1 cellular context compared by ENCODE assay signal in the genomic region with DNA sequence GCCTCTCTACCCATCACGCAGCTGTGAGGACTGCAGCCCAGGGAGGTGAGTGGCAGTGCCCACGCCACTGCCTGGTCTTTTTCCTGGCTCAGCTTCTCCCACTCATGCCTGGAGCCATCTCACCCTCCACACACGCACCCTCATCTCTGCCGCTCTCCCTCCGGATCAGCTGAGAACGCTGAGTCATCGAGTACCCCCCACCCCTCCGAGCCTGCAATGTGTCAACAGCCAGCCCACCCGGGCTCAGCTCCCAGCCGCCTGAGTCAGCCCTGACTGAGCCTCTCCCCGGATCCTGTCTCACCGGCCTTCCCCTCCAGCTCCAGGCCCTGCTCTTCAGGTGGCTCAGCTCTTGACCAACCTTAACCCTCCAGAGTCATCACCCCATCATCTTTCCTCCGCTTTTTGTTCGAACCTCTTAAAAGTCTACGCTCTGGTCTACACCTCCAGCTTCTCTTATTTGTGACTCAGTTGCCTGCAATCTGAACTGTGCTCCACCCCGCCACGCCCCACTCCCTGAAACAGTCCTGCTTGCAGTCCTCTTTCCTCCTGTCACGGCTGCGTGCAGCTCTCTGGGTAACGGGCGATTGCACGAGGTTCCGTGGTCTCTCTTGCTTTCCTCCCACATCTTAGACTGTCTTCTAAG.
TF ChIP-seq lines count a peak whose summit lies in the region.

No MANE protein-coding gene starts in this region.

TF ChIP-seq in K562, 482 proteins besides CTCF, POLR2A, EP300 and RAD21 (continued from another document):
- TF ChIP-seq ZNF644 (tag; IDR thresholded peaks at IDR 0.05; ENCODE audit: low read depth) (no peak), MAFG (tag; conservative IDR thresholded peaks at IDR 0.05) (peak; percentile 91), NRF1 (conservative IDR thresholded peaks at IDR 0.05 in 1 of 2, IDR thresholded peaks at IDR 0.05 in 1 of 2) (0 out of 4 replicates have a peak, but pooled peaks of 1 of the 2 experiments have one; percentile 13), NCOR1 (IDR thresholded peaks at IDR 0.05) (peak; percentile 13; the same call in 1 of the 2 replicates), GABPB2 (CRISPR knock-in tag; conservative IDR thresholded peaks at IDR 0.05) (no peak), MBD2 (IDR thresholded peaks at IDR 0.05; ENCODE audit: borderline replicate concordance, low read depth) (no peak), HMG20A (CRISPR knock-in tag; conservative IDR thresholded peaks at IDR 0.05) (no peak), ARID2 (IDR thresholded peaks at IDR 0.05) (no peak), MTA1 (IDR thresholded peaks at IDR 0.05; ENCODE audit: borderline replicate concordance) (0 out of 2 replicates have a peak, but pooled peaks have one; percentile 23), EWSR1 (IDR thresholded peaks at IDR 0.05; ENCODE audit: borderline replicate concordance, low read depth, partially characterized antibody) (no peak), MYNN (IDR thresholded peaks at IDR 0.05) (peak; percentile 54; the same call in 1 of the 2 replicates), MYNN (CRISPR knock-in tag; IDR thresholded peaks at IDR 0.05) (no peak), SUPT5H (IDR thresholded peaks at IDR 0.05) (no peak), DACH1 (IDR thresholded peaks at IDR 0.05; ENCODE audit: partially characterized antibody) (peak; percentile 36), NFE2 (IDR thresholded peaks at IDR 0.05; ENCODE audit: low read depth) (peak; percentile 84), FOSL1 (tag; conservative IDR thresholded peaks at IDR 0.05) (peak; percentile 68), NEUROD1 (IDR thresholded peaks at IDR 0.05; ENCODE audit: borderline replicate concordance, low read depth, low read length, partially characterized antibody) (peak; percentile 45), C11orf30 (IDR thresholded peaks at IDR 0.05; ENCODE audit: low read depth) (peak; percentile 94), ZBTB1 (CRISPR knock-in tag; IDR thresholded peaks at IDR 0.05; ENCODE audit: borderline replicate concordance, low read depth) (no peak), EP400 (IDR thresholded peaks at IDR 0.05) (no peak), ARID1B (IDR thresholded peaks at IDR 0.05) (peak; percentile 78), BCL6 (CRISPR knock-in tag; IDR thresholded peaks at IDR 0.05) (no peak), MEF2A (IDR thresholded peaks at IDR 0.05; ENCODE audit: control insufficient read depth, low read depth, low read length) (no peak), FOXK2 (conservative IDR thresholded peaks at IDR 0.05 in 1 of 2, IDR thresholded peaks at IDR 0.05 in 1 of 2; ENCODE audit: low read depth in 2 of 2) (0 out of 4 replicates have a peak, but pooled peaks of 1 of the 2 experiments have one; percentile 39)
- TF ChIP-seq, protein P1, sequence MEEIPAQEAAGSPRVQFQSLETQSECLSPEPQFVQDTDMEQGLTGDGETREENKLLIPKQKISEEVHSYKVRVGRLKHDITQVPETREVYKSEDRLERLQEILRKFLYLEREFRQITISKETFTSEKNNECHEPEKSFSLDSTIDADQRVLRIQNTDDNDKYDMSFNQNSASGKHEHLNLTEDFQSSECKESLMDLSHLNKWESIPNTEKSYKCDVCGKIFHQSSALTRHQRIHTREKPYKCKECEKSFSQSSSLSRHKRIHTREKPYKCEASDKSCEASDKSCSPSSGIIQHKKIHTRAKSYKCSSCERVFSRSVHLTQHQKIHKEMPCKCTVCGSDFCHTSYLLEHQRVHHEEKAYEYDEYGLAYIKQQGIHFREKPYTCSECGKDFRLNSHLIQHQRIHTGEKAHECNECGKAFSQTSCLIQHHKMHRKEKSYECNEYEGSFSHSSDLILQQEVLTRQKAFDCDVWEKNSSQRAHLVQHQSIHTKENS (CRISPR knock-in tag; IDR thresholded peaks at IDR 0.05): no peak
- TF ChIP-seq, protein P2, sequence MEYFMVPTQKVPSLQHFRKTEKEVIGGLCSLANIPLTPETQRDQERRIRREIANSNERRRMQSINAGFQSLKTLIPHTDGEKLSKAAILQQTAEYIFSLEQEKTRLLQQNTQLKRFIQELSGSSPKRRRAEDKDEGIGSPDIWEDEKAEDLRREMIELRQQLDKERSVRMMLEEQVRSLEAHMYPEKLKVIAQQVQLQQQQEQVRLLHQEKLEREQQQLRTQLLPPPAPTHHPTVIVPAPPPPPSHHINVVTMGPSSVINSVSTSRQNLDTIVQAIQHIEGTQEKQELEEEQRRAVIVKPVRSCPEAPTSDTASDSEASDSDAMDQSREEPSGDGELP (CRISPR knock-in tag; IDR thresholded peaks at IDR 0.05; ENCODE audit: borderline replicate concordance): peak; percentile 83
- TF ChIP-seq, protein P3, sequence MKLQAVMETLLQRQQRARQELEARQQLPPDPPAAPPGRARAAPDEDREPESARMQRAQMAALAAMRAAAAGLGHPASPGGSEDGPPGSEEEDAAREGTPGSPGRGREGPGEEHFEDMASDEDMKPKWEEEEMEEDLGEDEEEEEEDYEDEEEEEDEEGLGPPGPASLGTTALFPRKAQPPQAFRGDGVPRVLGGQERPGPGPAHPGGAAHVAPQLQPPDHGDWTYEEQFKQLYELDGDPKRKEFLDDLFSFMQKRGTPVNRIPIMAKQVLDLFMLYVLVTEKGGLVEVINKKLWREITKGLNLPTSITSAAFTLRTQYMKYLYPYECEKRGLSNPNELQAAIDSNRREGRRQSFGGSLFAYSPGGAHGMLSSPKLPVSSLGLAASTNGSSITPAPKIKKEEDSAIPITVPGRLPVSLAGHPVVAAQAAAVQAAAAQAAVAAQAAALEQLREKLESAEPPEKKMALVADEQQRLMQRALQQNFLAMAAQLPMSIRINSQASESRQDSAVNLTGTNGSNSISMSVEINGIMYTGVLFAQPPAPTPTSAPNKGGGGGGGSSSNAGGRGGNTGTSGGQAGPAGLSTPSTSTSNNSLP (IDR thresholded peaks at IDR 0.05; ENCODE audit: borderline replicate concordance, low read depth, low read length): no peak
- TF ChIP-seq, protein P4, sequence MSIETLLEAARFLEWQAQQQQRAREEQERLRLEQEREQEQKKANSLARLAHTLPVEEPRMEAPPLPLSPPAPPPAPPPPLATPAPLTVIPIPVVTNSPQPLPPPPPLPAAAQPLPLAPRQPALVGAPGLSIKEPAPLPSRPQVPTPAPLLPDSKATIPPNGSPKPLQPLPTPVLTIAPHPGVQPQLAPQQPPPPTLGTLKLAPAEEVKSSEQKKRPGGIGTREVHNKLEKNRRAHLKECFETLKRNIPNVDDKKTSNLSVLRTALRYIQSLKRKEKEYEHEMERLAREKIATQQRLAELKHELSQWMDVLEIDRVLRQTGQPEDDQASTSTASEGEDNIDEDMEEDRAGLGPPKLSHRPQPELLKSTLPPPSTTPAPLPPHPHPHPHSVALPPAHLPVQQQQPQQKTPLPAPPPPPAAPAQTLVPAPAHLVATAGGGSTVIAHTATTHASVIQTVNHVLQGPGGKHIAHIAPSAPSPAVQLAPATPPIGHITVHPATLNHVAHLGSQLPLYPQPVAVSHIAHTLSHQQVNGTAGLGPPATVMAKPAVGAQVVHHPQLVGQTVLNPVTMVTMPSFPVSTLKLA (conservative IDR thresholded peaks at IDR 0.05): 0 out of 4 replicates have a peak, but pooled peaks of 1 of the 2 experiments have one; percentile 16
- TF ChIP-seq, protein P5, sequence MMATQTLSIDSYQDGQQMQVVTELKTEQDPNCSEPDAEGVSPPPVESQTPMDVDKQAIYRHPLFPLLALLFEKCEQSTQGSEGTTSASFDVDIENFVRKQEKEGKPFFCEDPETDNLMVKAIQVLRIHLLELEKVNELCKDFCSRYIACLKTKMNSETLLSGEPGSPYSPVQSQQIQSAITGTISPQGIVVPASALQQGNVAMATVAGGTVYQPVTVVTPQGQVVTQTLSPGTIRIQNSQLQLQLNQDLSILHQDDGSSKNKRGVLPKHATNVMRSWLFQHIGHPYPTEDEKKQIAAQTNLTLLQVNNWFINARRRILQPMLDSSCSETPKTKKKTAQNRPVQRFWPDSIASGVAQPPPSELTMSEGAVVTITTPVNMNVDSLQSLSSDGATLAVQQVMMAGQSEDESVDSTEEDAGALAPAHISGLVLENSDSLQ (IDR thresholded peaks at IDR 0.05): 0 out of 2 replicates have a peak, but pooled peaks have one; percentile 2
- TF ChIP-seq, protein P6, sequence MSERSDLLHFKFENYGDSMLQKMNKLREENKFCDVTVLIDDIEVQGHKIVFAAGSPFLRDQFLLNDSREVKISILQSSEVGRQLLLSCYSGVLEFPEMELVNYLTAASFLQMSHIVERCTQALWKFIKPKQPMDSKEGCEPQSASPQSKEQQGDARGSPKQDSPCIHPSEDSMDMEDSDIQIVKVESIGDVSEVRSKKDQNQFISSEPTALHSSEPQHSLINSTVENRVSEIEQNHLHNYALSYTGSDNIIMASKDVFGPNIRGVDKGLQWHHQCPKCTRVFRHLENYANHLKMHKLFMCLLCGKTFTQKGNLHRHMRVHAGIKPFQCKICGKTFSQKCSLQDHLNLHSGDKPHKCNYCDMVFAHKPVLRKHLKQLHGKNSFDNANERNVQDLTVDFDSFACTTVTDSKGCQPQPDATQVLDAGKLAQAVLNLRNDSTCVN (CRISPR knock-in tag; IDR thresholded peaks at IDR 0.05): no peak
